In the genomic region with DNA sequence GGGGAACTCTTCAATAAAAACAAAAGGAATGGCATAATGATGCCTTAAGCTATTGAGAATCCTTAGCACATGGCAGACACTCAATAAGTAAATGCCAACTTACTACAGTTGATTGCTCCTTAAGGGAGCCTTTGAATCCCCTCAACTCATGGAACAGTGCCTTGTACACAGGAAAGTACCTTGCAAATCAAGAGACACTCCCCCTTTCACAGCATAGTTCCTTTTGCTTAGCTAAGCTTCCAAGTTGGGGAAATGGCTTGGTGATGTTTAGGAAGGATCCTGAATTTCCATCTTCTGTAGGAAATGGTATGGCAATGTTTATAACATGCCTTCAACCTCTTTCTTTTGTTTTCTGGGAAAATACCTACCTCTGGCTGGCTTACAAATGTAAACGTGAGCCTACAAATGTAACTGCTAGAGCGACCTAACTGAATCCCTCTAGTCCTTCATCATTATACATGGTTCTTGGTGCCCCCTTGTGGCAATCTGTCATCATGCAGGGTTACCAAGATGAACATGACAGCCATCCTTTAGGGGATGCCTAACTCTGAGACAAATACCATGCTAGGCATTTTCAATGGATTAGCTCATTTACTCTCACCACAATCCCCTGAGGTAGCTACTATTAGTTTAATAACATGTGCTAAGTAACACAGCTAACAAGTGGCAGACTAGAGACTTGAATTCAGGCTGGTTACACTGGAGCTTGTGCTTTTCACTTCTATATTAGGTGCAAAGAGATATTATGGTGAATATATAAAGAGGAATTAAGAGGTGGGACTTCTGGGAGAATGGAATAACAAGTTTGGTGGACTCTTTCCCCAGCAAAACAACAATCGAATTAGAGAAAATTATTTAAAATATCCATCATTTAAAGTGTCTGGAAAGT, we compare ENCODE assay signal across 9 cellular contexts.
A peak's percentile ranks its signal among the peaks of the same experiment; 100 is the strongest.
DNase-seq lines count a peak whose midpoint lies in the region; ATAC-seq, FAIRE-seq and TF ChIP-seq lines count a peak whose summit lies in the region.
"Had no signal": no experiment of that assay in that cellular context is flagged by ENCODE, and none has a peak within 500 bp of the region (broad histone marks: within the 10 kb centered on the region; RNA-seq: fewer than 3 reads in every experiment).

No MANE protein-coding gene starts in this region.

- ATAC-seq in GM21381 (IDR thresholded peaks at IDR 0.05; ENCODE audit: unreplicated experiment) (peak; percentile 95), mucosa of descending colon (peak; percentile 80)
- ATAC-seq in activated CD8-positive, alpha-beta T cell treated with anti-CD3 and anti-CD28 coated beads for 36 hours: peak; percentile 94
- peak; percentile 79 for ATAC-seq in stimulated activated memory B cell treated with anti-CD40 and anti-IgM and Interleukin-4, amounts not matched to agents 10 μg/mL and 1 μg/mL and 100 μg/mL, for 72 hours

- TF ChIP-seq CTCF in D721Med (IDR thresholded peaks at IDR 0.05; ENCODE audit: insufficient read depth, missing control alignments): peak; percentile 77
- peak; percentile 63 for TF ChIP-seq CTCF in HL-60 (IDR thresholded peaks at IDR 0.05; ENCODE audit: insufficient read depth, low read length)
- TF ChIP-seq CTCF in activated CD8-positive, alpha-beta T cell treated with anti-CD3 and anti-CD28 coated beads for 36 hours (IDR thresholded peaks at IDR 0.05): peak; percentile 68
- TF ChIP-seq CTCF in endodermal cell (conservative IDR thresholded peaks at IDR 0.05): peak; percentile 92
- peak; percentile 62 for TF ChIP-seq CTCF in mucosa of descending colon (IDR thresholded peaks at IDR 0.05)

- no peak overlapping the region for H3K27ac Mint-ChIP-seq in activated CD8-positive, alpha-beta T cell treated with anti-CD3 and anti-CD28 coated beads for 36 hours
- no peak overlapping the region for H3K27ac Mint-ChIP-seq in endodermal cell
- no peak overlapping the region for H3K27ac Mint-ChIP-seq in stimulated activated memory B cell treated with anti-CD40 and anti-IgM and Interleukin-4, amounts not matched to agents 10 μg/mL and 1 μg/mL and 100 μg/mL, for 72 hours
- H3K27ac Mint-ChIP-seq: dendritic cell treated with granulocyte-macrophage colony-stimulating factor and Interleukin-4, amounts not matched to agents 40 ng/mL and 50 ng/mL, for 4 days had no signal

- H3K4me1 Mint-ChIP-seq in activated CD8-positive, alpha-beta T cell treated with anti-CD3 and anti-CD28 coated beads for 36 hours (ENCODE audit: low read depth): peaks cover 2% of the 10 kb centered on the region
- H3K4me1 Mint-ChIP-seq in endodermal cell: no peaks in the 10 kb centered on the region
- no peaks in the 10 kb centered on the region for H3K4me1 Mint-ChIP-seq in stimulated activated memory B cell treated with anti-CD40 and anti-IgM and Interleukin-4, amounts not matched to agents 10 μg/mL and 1 μg/mL and 100 μg/mL, for 72 hours

- intact Hi-C loops in activated CD8-positive, alpha-beta T cell treated with anti-CD3 and anti-CD28 coated beads for 36 hours (cut with micrococcal nuclease): loop anchor here (5.0 kb wide), 1 partner anchor 156 kb away; a partner anchor contains a TSS
- intact Hi-C loops in mucosa of descending colon (cut with DNase I, micrococcal nuclease): no loop called here

- H3K36me3 Mint-ChIP-seq in activated CD8-positive, alpha-beta T cell treated with anti-CD3 and anti-CD28 coated beads for 36 hours (ENCODE audit: low read depth): peaks cover 4% of the 10 kb centered on the region
- H3K36me3 Mint-ChIP-seq in endodermal cell (ENCODE audit: low read depth): no peaks in the 10 kb centered on the region
- peaks cover 8% of the 10 kb centered on the region for H3K36me3 Mint-ChIP-seq in stimulated activated memory B cell treated with anti-CD40 and anti-IgM and Interleukin-4, amounts not matched to agents 10 μg/mL and 1 μg/mL and 100 μg/mL, for 72 hours

- CTCF ChIA-PET in activated CD8-positive, alpha-beta T cell treated with anti-CD3 and anti-CD28 coated beads for 36 hours (lab: Charles Lee): interaction anchor here (0.7 to 5.7 kb wide), 30 partner anchors 9 to 383 kb away, joined by 3 to 57 read pairs (median 4); a partner anchor contains a TSS

- peaks cover 9% of the 10 kb centered on the region for H3K27me3 Mint-ChIP-seq in activated CD8-positive, alpha-beta T cell treated with anti-CD3 and anti-CD28 coated beads for 36 hours
- H3K27me3 Mint-ChIP-seq in endodermal cell (ENCODE audit: insufficient read depth): no peaks in the 10 kb centered on the region
- H3K27me3 Mint-ChIP-seq in stimulated activated memory B cell treated with anti-CD40 and anti-IgM and Interleukin-4, amounts not matched to agents 10 μg/mL and 1 μg/mL and 100 μg/mL, for 72 hours: peaks cover 11% of the 10 kb centered on the region
- H3K27me3 Mint-ChIP-seq: dendritic cell treated with granulocyte-macrophage colony-stimulating factor and Interleukin-4, amounts not matched to agents 40 ng/mL and 50 ng/mL, for 4 days had no signal

- WGBS in endodermal cell (ENCODE audit: insufficient coverage in 1 of 2, insufficient read length in 1 of 2), 2 experiments: 16 to 22% methylated on average over 2 of the region's 3 CpGs

- H3K4me3 Mint-ChIP-seq in activated CD8-positive, alpha-beta T cell treated with anti-CD3 and anti-CD28 coated beads for 36 hours: no peak overlapping the region
- H3K4me3 Mint-ChIP-seq in endodermal cell: no peak overlapping the region
- no peak overlapping the region for H3K4me3 Mint-ChIP-seq in stimulated activated memory B cell treated with anti-CD40 and anti-IgM and Interleukin-4, amounts not matched to agents 10 μg/mL and 1 μg/mL and 100 μg/mL, for 72 hours
- H3K4me3 Mint-ChIP-seq: dendritic cell treated with granulocyte-macrophage colony-stimulating factor and Interleukin-4, amounts not matched to agents 40 ng/mL and 50 ng/mL, for 4 days had no signal

- H3K4me3 ChIP-seq in HL-60 (replicated peaks; ENCODE audit: insufficient read depth, low read length) (no peak overlapping the region), endodermal cell (ENCODE audit: low read length) (no peak overlapping the region), mucosa of descending colon (no peak overlapping the region)

- H3K36me3 ChIP-seq in endodermal cell (ENCODE audit: control insufficient read depth, insufficient read depth, low read length): no peaks in the 10 kb centered on the region
- H3K36me3 ChIP-seq in mucosa of descending colon (ENCODE audit: low read depth): no peaks in the 10 kb centered on the region

- H3K9ac ChIP-seq in endodermal cell (ENCODE audit: extremely low read depth, low read length, poor library complexity, severe bottlenecking): no peak overlapping the region

- H3K4me1 ChIP-seq in endodermal cell (ENCODE audit: control insufficient read depth, insufficient read depth, low read length) (no peaks in the 10 kb centered on the region), mucosa of descending colon (ENCODE audit: low read depth) (no peaks in the 10 kb centered on the region)

- H3K9me3 ChIP-seq in endodermal cell (ENCODE audit: control insufficient read depth, low read length): peaks cover 18% of the 10 kb centered on the region
- H3K9me3 ChIP-seq in mucosa of descending colon: no peaks in the 10 kb centered on the region

- H3K27me3 ChIP-seq in HL-60 (ENCODE audit: insufficient read depth, poor library complexity, severe bottlenecking): no peaks in the 10 kb centered on the region
- no peaks in the 10 kb centered on the region for H3K27me3 ChIP-seq in endodermal cell (ENCODE audit: control insufficient read depth, insufficient read depth, low read length, poor library complexity, severe bottlenecking)

- peak; percentile 91 for FAIRE-seq in D721Med (lab: Jason Lieb, UNC)

- POLR2A ChIA-PET in activated CD8-positive, alpha-beta T cell treated with anti-CD3 and anti-CD28 coated beads for 36 hours (lab: Charles Lee): no interaction called here

- no peak overlapping the region for H3K27ac ChIP-seq in HL-60 (replicated peaks)
- no peak overlapping the region for H3K27ac ChIP-seq in endodermal cell (ENCODE audit: low read depth, low read length)

- H3K9me3 Mint-ChIP-seq in activated CD8-positive, alpha-beta T cell treated with anti-CD3 and anti-CD28 coated beads for 36 hours: peaks cover 11% of the 10 kb centered on the region
- peaks cover 6% of the 10 kb centered on the region for H3K9me3 Mint-ChIP-seq in endodermal cell
- H3K9me3 Mint-ChIP-seq in stimulated activated memory B cell treated with anti-CD40 and anti-IgM and Interleukin-4, amounts not matched to agents 10 μg/mL and 1 μg/mL and 100 μg/mL, for 72 hours: peaks cover 9% of the 10 kb centered on the region

- DNase-seq in D721Med (ENCODE audit: insufficient read length, low spot score) (peak; percentile 24), HL-60 (ENCODE audit: low read depth in 1 of 2, low spot score in 1 of 2) (peak in 1 of 2 experiments; percentile 60), NCI-H82 (lab: John Stamatoyannopoulos, UW) (peak; percentile 97), endodermal cell (peak; percentile 96), mucosa of descending colon (peak in 2 of 3 donors; percentile 37 to 90)
- peak; percentile 89 for DNase-seq in activated CD8-positive, alpha-beta T cell treated with anti-CD3 and anti-CD28 coated beads for 36 hours
